ENCODE assay signal across 8 cellular contexts in the genomic region with DNA sequence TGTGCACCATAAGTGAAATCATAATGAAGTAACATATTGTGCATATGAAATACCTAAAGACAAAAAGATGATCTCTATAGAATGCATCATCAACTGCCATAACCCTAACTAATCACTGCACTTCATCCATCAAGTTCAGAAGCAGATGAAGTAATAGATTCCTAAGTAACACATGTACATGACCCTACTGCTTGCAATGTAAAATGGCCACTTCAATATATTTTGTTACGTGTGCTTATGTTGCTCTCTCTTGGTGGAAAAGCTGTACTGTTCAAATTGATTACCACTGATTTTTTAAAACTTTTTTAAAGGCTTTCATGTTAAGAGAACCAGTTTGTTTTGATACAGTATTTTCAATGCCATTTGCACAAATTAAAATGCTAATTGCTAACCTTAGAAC.
DNase-seq lines count a peak whose midpoint lies in the region; ATAC-seq and TF ChIP-seq lines count a peak whose summit lies in the region.

No MANE protein-coding gene starts in this region.

- H3K4me3 ChIP-seq in mammary epithelial cell (replicated peaks in 1 of 3; ENCODE audit: insufficient read depth in 1 of 3, low read depth in 2 of 3, low read length in 3 of 3), result no peak overlapping the region
- H3K4me3 ChIP-seq in fibroblast of mammary gland (ENCODE audit: control insufficient read depth, low read depth, low read length), result no peak overlapping the region
- H3K4me3 ChIP-seq in tibial artery, result no peak overlapping the region

- WGBS in mammary epithelial cell (ENCODE audit: low coverage, missing lambda C conversion rate), result 87% methylated on average over 1 of the region's 1 CpG

- TF ChIP-seq CTCF in MCF 10A (IDR thresholded peaks at IDR 0.05; ENCODE audit: unreplicated experiment), result peak; percentile 27
- TF ChIP-seq CTCF in mammary epithelial cell (conservative IDR thresholded peaks at IDR 0.05 in 1 of 2, IDR thresholded peaks at IDR 0.05 in 1 of 2; ENCODE audit: extremely low read depth in 1 of 2, insufficient read depth in 1 of 2, low read depth in 1 of 2, low read length in 2 of 2), result peak in 1 of 2 donors; percentile 22
- peak; percentile 35 for TF ChIP-seq CTCF in fibroblast of mammary gland (conservative IDR thresholded peaks at IDR 0.05; ENCODE audit: control insufficient read depth, insufficient read depth, low read depth, low read length)
- peak; percentile 18 to 26 for TF ChIP-seq CTCF in tibial artery (IDR thresholded peaks at IDR 0.05)

- ATAC-seq in GM18511 (IDR thresholded peaks at IDR 0.05; ENCODE audit: unreplicated experiment), result no peak
- ATAC-seq in activated naive CD8-positive, alpha-beta T cell treated with anti-CD3 and anti-CD28 coated beads, Interleukin-2, amount 50 U/mL, for 24 hours, result no peak

- H3K4me1 ChIP-seq in mammary epithelial cell (ENCODE audit: insufficient read depth, low read length) (peaks cover 13% of the 10 kb centered on the region), tibial artery (peaks cover 0 to 13% (median 2%) of the 10 kb centered on the region in 4 donors)

- H3K9me3 Mint-ChIP-seq in MCF 10A (ENCODE audit: unreplicated experiment), result no peaks in the 10 kb centered on the region
- H3K9me3 Mint-ChIP-seq in activated naive CD8-positive, alpha-beta T cell treated with anti-CD3 and anti-CD28 coated beads, Interleukin-2, amount 50 U/mL, for 24 hours, result no peaks in the 10 kb centered on the region
- H3K9me3 Mint-ChIP-seq in activated naive CD4-positive, alpha-beta T cell treated with anti-CD3 and anti-CD28 coated beads for 36 hours, result no peaks in the 10 kb centered on the region

- H3K9me3 ChIP-seq in mammary epithelial cell (replicated peaks; ENCODE audit: insufficient read depth, low read length) (no peaks in the 10 kb centered on the region), tibial artery (no peaks in the 10 kb centered on the region)

- H4K20me1 ChIP-seq in mammary epithelial cell (ENCODE audit: insufficient read depth, low read length), result no peaks in the 10 kb centered on the region

- dilution Hi-C loops in mammary epithelial cell (cut with HindIII; ENCODE audit: low sequenced_read_pairs), result no loop called here

- peaks cover 7% of the 10 kb centered on the region for H3K4me1 Mint-ChIP-seq in MCF 10A (ENCODE audit: insufficient read depth, unreplicated experiment)
- H3K4me1 Mint-ChIP-seq in activated naive CD8-positive, alpha-beta T cell treated with anti-CD3 and anti-CD28 coated beads, Interleukin-2, amount 50 U/mL, for 24 hours, result peaks cover 10% of the 10 kb centered on the region
- H3K4me1 Mint-ChIP-seq in activated naive CD4-positive, alpha-beta T cell treated with anti-CD3 and anti-CD28 coated beads for 36 hours (ENCODE audit: low read depth), result peaks cover 14% of the 10 kb centered on the region

- H3K36me3 ChIP-seq in mammary epithelial cell (ENCODE audit: insufficient read depth, low read length) (no peaks in the 10 kb centered on the region), tibial artery (no peaks in the 10 kb centered on the region)

- no peak overlapping the region for H3K4me2 ChIP-seq in mammary epithelial cell (ENCODE audit: insufficient read depth, low read depth, low read length)

- intact Hi-C loops in MCF 10A (cut with micrococcal nuclease), result no loop called here
- intact Hi-C loops in mammary epithelial cell (cut with micrococcal nuclease), result no loop called here
- intact Hi-C loops in tibial artery (cut with DNase I; ENCODE audit: low total_unique reads), result no loop called here
- intact Hi-C loops in activated naive CD4-positive, alpha-beta T cell treated with anti-CD3 and anti-CD28 coated beads for 36 hours (cut with micrococcal nuclease), result loop anchor here (5.0 kb wide), 1 partner anchor 265 kb away; no protein-coding TSS in a partner anchor

- BruUV-seq in MCF 10A (replicated peaks; lab: Mats Ljungman, UMichigan) (no TSS peak), mammary epithelial cell (replicated peaks; lab: Mats Ljungman, UMichigan) (no TSS peak)

- no peak overlapping the region for H2AFZ ChIP-seq in mammary epithelial cell (ENCODE audit: low read depth, low read length)

- no peaks in the 10 kb centered on the region for H3K36me3 Mint-ChIP-seq in MCF 10A (ENCODE audit: insufficient read depth, unreplicated experiment)
- no peaks in the 10 kb centered on the region for H3K36me3 Mint-ChIP-seq in activated naive CD8-positive, alpha-beta T cell treated with anti-CD3 and anti-CD28 coated beads, Interleukin-2, amount 50 U/mL, for 24 hours (ENCODE audit: low read depth)
- peaks cover 2% of the 10 kb centered on the region for H3K36me3 Mint-ChIP-seq in activated naive CD4-positive, alpha-beta T cell treated with anti-CD3 and anti-CD28 coated beads for 36 hours (ENCODE audit: low read depth)

- H3K27me3 Mint-ChIP-seq in MCF 10A (ENCODE audit: insufficient read depth, unreplicated experiment), result no peaks in the 10 kb centered on the region
- peaks cover 5% of the 10 kb centered on the region for H3K27me3 Mint-ChIP-seq in activated naive CD8-positive, alpha-beta T cell treated with anti-CD3 and anti-CD28 coated beads, Interleukin-2, amount 50 U/mL, for 24 hours
- no peaks in the 10 kb centered on the region for H3K27me3 Mint-ChIP-seq in activated naive CD4-positive, alpha-beta T cell treated with anti-CD3 and anti-CD28 coated beads for 36 hours (ENCODE audit: low read depth)

- H3K4me3 Mint-ChIP-seq in MCF 10A (ENCODE audit: unreplicated experiment), result no peak overlapping the region
- no peak overlapping the region for H3K4me3 Mint-ChIP-seq in activated naive CD8-positive, alpha-beta T cell treated with anti-CD3 and anti-CD28 coated beads, Interleukin-2, amount 50 U/mL, for 24 hours
- H3K4me3 Mint-ChIP-seq in activated naive CD4-positive, alpha-beta T cell treated with anti-CD3 and anti-CD28 coated beads for 36 hours, result no peak overlapping the region

- H3K27ac ChIP-seq in mammary epithelial cell (ENCODE audit: insufficient read depth, low read depth, low read length) (no peak overlapping the region), tibial artery (no peak overlapping the region)

- H3K27ac Mint-ChIP-seq in MCF 10A (ENCODE audit: low read depth, unreplicated experiment), result no peak overlapping the region
- no peak overlapping the region for H3K27ac Mint-ChIP-seq in activated naive CD8-positive, alpha-beta T cell treated with anti-CD3 and anti-CD28 coated beads, Interleukin-2, amount 50 U/mL, for 24 hours
- no peak overlapping the region for H3K27ac Mint-ChIP-seq in activated naive CD4-positive, alpha-beta T cell treated with anti-CD3 and anti-CD28 coated beads for 36 hours

- in situ Hi-C loops in mammary epithelial cell (cut with MboI; ENCODE audit: low sequenced_read_pairs in 2 of 2), result no loop called here

- H3K79me2 ChIP-seq in mammary epithelial cell (ENCODE audit: insufficient read depth, low read length), result no peaks in the 10 kb centered on the region

- no peak overlapping the region for H3K9ac ChIP-seq in mammary epithelial cell (ENCODE audit: insufficient read depth, low read length)

- DNase-seq in MCF 10A (ENCODE audit: unreplicated experiment) (peak; percentile 30), mammary epithelial cell (no peak), NCI-H82 treated with DMSO at 0.1 percent for 48 hours (lab: John Stamatoyannopoulos, UW; ENCODE audit: unreplicated experiment) (peak; percentile 34), fibroblast of mammary gland (ENCODE audit: low read depth) (peak; percentile 60), tibial artery (no peak)
- no peak for DNase-seq in activated naive CD8-positive, alpha-beta T cell treated with anti-CD3 and anti-CD28 coated beads, Interleukin-2, amount 50 U/mL, for 24 hours
- no peak for DNase-seq in activated naive CD4-positive, alpha-beta T cell treated with anti-CD3 and anti-CD28 coated beads for 36 hours

- CTCF ChIA-PET in MCF 10A (lab: Yijun Ruan, JAX) (interaction anchor here (0.6 to 0.7 kb wide), 3 partner anchors 9 to 969 kb away, joined by 3 read pairs; no protein-coding TSS in a partner anchor), mammary epithelial cell (lab: Charles Lee; ENCODE audit: low non-redundant PET) (no interaction called here)
- CTCF ChIA-PET in activated naive CD4-positive, alpha-beta T cell treated with anti-CD3 and anti-CD28 coated beads for 36 hours (lab: Charles Lee), result no interaction called here

- POLR2A ChIA-PET in MCF 10A (lab: Yijun Ruan, JAX), result no interaction called here

- H3K27me3 ChIP-seq in mammary epithelial cell (ENCODE audit: insufficient read depth, low read length) (no peaks in the 10 kb centered on the region), tibial artery (no peaks in the 10 kb centered on the region)

Comparison
In these comparisons a context has a peak if more than half of its experiments do, and no peak if none do; other contexts are left out.
1. DNase-seq: peak in MCF 10A (single experiment), NCI-H82 treated with DMSO at 0.1 percent for 48 hours (single experiment) and fibroblast of mammary gland (single experiment); none in mammary epithelial cell (single experiment), tibial artery (0 of 2), activated naive CD8-positive, alpha-beta T cell treated with anti-CD3 and anti-CD28 coated beads, Interleukin-2, amount 50 U/mL, for 24 hours (single experiment) and activated naive CD4-positive, alpha-beta T cell treated with anti-CD3 and anti-CD28 coated beads for 36 hours (single experiment).